In genomic region chr6:170129691-170130171, GRCh38 we compare ENCODE assay signal across 9 cellular contexts.
DNase-seq lines count a peak whose midpoint lies in the region; ATAC-seq, FAIRE-seq and TF ChIP-seq lines count a peak whose summit lies in the region.
"Had no signal": no experiment of that assay in that cellular context is flagged by ENCODE, and none has a peak within 500 bp of the region (broad histone marks: within the 10 kb centered on the region; RNA-seq: fewer than 3 reads in every experiment).

No MANE protein-coding gene starts in this region.

- FAIRE-seq in keratinocyte (lab: Jason Lieb, UNC): peak; percentile 74

- intact Hi-C loops in activated CD4-positive, alpha-beta memory T cell treated with anti-CD3 and anti-CD28 coated beads for 36 hours (cut with micrococcal nuclease): no loop called here

- no peaks in the 10 kb centered on the region for H3K4me1 Mint-ChIP-seq in activated CD4-positive, alpha-beta memory T cell treated with anti-CD3 and anti-CD28 coated beads, Interleukin-2, amount 10 ng/mL, durations not matched to agents 7 days and 5 days
- no peaks in the 10 kb centered on the region for H3K4me1 Mint-ChIP-seq in activated CD4-positive, alpha-beta memory T cell treated with anti-CD3 and anti-CD28 coated beads for 36 hours (ENCODE audit: low read depth)
- peaks cover 17% of the 10 kb centered on the region for H3K4me1 Mint-ChIP-seq in type B pancreatic cell (ENCODE audit: unreplicated experiment)

- POLR2A ChIA-PET in activated CD4-positive, alpha-beta memory T cell treated with anti-CD3 and anti-CD28 coated beads, Interleukin-2, amount 10 ng/mL, durations not matched to agents 7 days and 5 days (lab: Charles Lee): no interaction called here
- POLR2A ChIA-PET in activated CD4-positive, alpha-beta memory T cell treated with anti-CD3 and anti-CD28 coated beads for 36 hours (lab: Charles Lee): no interaction called here

- no peak for ATAC-seq in HG03432 (IDR thresholded peaks at IDR 0.05; ENCODE audit: unreplicated experiment)

- no peak overlapping the region for H3K4me3 Mint-ChIP-seq in activated CD4-positive, alpha-beta memory T cell treated with anti-CD3 and anti-CD28 coated beads, Interleukin-2, amount 10 ng/mL, durations not matched to agents 7 days and 5 days
- H3K4me3 Mint-ChIP-seq in activated CD4-positive, alpha-beta memory T cell treated with anti-CD3 and anti-CD28 coated beads for 36 hours: no peak overlapping the region
- H3K4me3 Mint-ChIP-seq in type B pancreatic cell: no peak overlapping the region

- no peaks in the 10 kb centered on the region for H3K9me1 ChIP-seq in keratinocyte (ENCODE audit: control insufficient read depth, extremely low read depth, insufficient read depth, low read length)

- H3K79me2 ChIP-seq in keratinocyte (ENCODE audit: control insufficient read depth, insufficient read depth, low read length): no peaks in the 10 kb centered on the region

- CTCF ChIA-PET in activated CD4-positive, alpha-beta memory T cell treated with anti-CD3 and anti-CD28 coated beads, Interleukin-2, amount 10 ng/mL, durations not matched to agents 7 days and 5 days (lab: Charles Lee): no interaction called here
- CTCF ChIA-PET in activated CD4-positive, alpha-beta memory T cell treated with anti-CD3 and anti-CD28 coated beads for 36 hours (lab: Charles Lee): no interaction called here

- H4K20me1 ChIP-seq in keratinocyte (ENCODE audit: control insufficient read depth, extremely low read depth, insufficient read depth, low read length): no peaks in the 10 kb centered on the region

- H3K4me2 ChIP-seq in keratinocyte (ENCODE audit: control insufficient read depth, extremely low read depth, insufficient read depth, low read depth, low read length): no peak overlapping the region

- no peak overlapping the region for H3K27ac Mint-ChIP-seq in activated CD4-positive, alpha-beta memory T cell treated with anti-CD3 and anti-CD28 coated beads, Interleukin-2, amount 10 ng/mL, durations not matched to agents 7 days and 5 days
- no peak overlapping the region for H3K27ac Mint-ChIP-seq in activated CD4-positive, alpha-beta memory T cell treated with anti-CD3 and anti-CD28 coated beads for 36 hours
- H3K27ac Mint-ChIP-seq in type B pancreatic cell: peak overlapping the region; percentile 86

- no peaks in the 10 kb centered on the region for H3K27me3 Mint-ChIP-seq in activated CD4-positive, alpha-beta memory T cell treated with anti-CD3 and anti-CD28 coated beads, Interleukin-2, amount 10 ng/mL, durations not matched to agents 7 days and 5 days
- peaks cover 3% of the 10 kb centered on the region for H3K27me3 Mint-ChIP-seq in activated CD4-positive, alpha-beta memory T cell treated with anti-CD3 and anti-CD28 coated beads for 36 hours
- H3K27me3 Mint-ChIP-seq in type B pancreatic cell: peaks cover 4% of the 10 kb centered on the region

- no peaks in the 10 kb centered on the region for H3K9me3 Mint-ChIP-seq in activated CD4-positive, alpha-beta memory T cell treated with anti-CD3 and anti-CD28 coated beads, Interleukin-2, amount 10 ng/mL, durations not matched to agents 7 days and 5 days
- H3K9me3 Mint-ChIP-seq in activated CD4-positive, alpha-beta memory T cell treated with anti-CD3 and anti-CD28 coated beads for 36 hours: no peaks in the 10 kb centered on the region
- no peaks in the 10 kb centered on the region for H3K9me3 Mint-ChIP-seq in type B pancreatic cell

- H3K36me3 ChIP-seq in SJCRH30 (no peaks in the 10 kb centered on the region), keratinocyte (ENCODE audit: control insufficient read depth in 2 of 2, extremely low read depth in 1 of 2, insufficient read depth in 2 of 2, low read length in 2 of 2) (no peaks in the 10 kb centered on the region)
- H3K36me3 ChIP-seq: vagina had no signal

- no peak overlapping the region for H3K9ac ChIP-seq in keratinocyte (ENCODE audit: control insufficient read depth, extremely low read depth, insufficient read depth, low read length)

- H2AFZ ChIP-seq in keratinocyte (ENCODE audit: control insufficient read depth, low read length): no peak overlapping the region

- DNase-seq in activated CD4-positive, alpha-beta memory T cell treated with anti-CD3 and anti-CD28 coated beads, Interleukin-2, amount 10 ng/mL, durations not matched to agents 7 days and 5 days: peak; percentile 7
- no peak for DNase-seq in activated CD4-positive, alpha-beta memory T cell treated with anti-CD3 and anti-CD28 coated beads for 36 hours
- DNase-seq in SJCRH30 (peak; percentile 79 to 80), keratinocyte (ENCODE audit: low read depth, low spot score) (peak; percentile 73), type B pancreatic cell (ENCODE audit: extremely low spot score, unreplicated experiment) (peak; percentile 70), NCI-H1930 (lab: John Stamatoyannopoulos, UW) (no peak)
- no peak for DNase-seq in activated CD4-positive, alpha-beta T cell treated with anti-CD3 and anti-CD28 coated beads, Interleukin-2, amount 50 U/mL, for 4 hours

- H3K4me3 ChIP-seq in SJCRH30: no peak overlapping the region
- H3K4me3 ChIP-seq in keratinocyte (ENCODE audit: control insufficient read depth in 2 of 3, extremely low read depth in 1 of 3, insufficient read depth in 2 of 3, low read depth in 1 of 3, low read length in 3 of 3): no peak overlapping the region
- H3K4me3 ChIP-seq: vagina had no signal

- dilution Hi-C loops in keratinocyte (cut with MboI; ENCODE audit: extremely low pct_ligation_motif_present, low sequenced_read_pairs): loop anchor here (25.0 kb wide), 1 partner anchor 292 kb away; no protein-coding TSS in a partner anchor

- no peak overlapping the region for H3K27ac ChIP-seq in SJCRH30
- no peak overlapping the region for H3K27ac ChIP-seq in keratinocyte (ENCODE audit: control insufficient read depth, insufficient read depth, low read length)
- H3K27ac ChIP-seq: vagina had no signal

- H3K9me3 ChIP-seq in SJCRH30 (replicated peaks) (no peaks in the 10 kb centered on the region), keratinocyte (ENCODE audit: control insufficient read depth, low read depth, low read length) (no peaks in the 10 kb centered on the region)
- H3K9me3 ChIP-seq: vagina had no signal

- H3K36me3 Mint-ChIP-seq in activated CD4-positive, alpha-beta memory T cell treated with anti-CD3 and anti-CD28 coated beads, Interleukin-2, amount 10 ng/mL, durations not matched to agents 7 days and 5 days (ENCODE audit: low read depth): no peaks in the 10 kb centered on the region
- no peaks in the 10 kb centered on the region for H3K36me3 Mint-ChIP-seq in activated CD4-positive, alpha-beta memory T cell treated with anti-CD3 and anti-CD28 coated beads for 36 hours
- no peaks in the 10 kb centered on the region for H3K36me3 Mint-ChIP-seq in type B pancreatic cell

- 0 out of 2 replicates have a peak, but pooled peaks cover 3% of the 10 kb centered on the region for H3K4me1 ChIP-seq in SJCRH30
- peaks cover 16% of the 10 kb centered on the region for H3K4me1 ChIP-seq in keratinocyte (ENCODE audit: control insufficient read depth, extremely low read depth, insufficient read depth, low read length)

- TF ChIP-seq CTCF in keratinocyte (optimal IDR thresholded peaks at IDR 0.05 in 1 of 3, IDR thresholded peaks at IDR 0.05 in 1 of 3, conservative IDR thresholded peaks at IDR 0.05 in 1 of 3; ENCODE audit: extremely low read depth in 1 of 3, insufficient read depth in 2 of 3, low read length in 3 of 3) (no peak), type B pancreatic cell (conservative IDR thresholded peaks at IDR 0.05) (no peak)

- H3K27me3 ChIP-seq in SJCRH30 (0 out of 2 replicates have a peak, but pooled peaks cover 6% of the 10 kb centered on the region), keratinocyte (ENCODE audit: control insufficient read depth, extremely low read depth, insufficient read depth, low read length) (no peaks in the 10 kb centered on the region)
- H3K27me3 ChIP-seq: vagina had no signal

Comparison
In these comparisons a context has a peak if more than half of its experiments do, and no peak if none do; other contexts are left out.
1. DNase-seq: peak in activated CD4-positive, alpha-beta memory T cell treated with anti-CD3 and anti-CD28 coated beads, Interleukin-2, amount 10 ng/mL, durations not matched to agents 7 days and 5 days (single experiment), SJCRH30 (2 of 2), keratinocyte (single experiment) and type B pancreatic cell (single experiment); none in activated CD4-positive, alpha-beta memory T cell treated with anti-CD3 and anti-CD28 coated beads for 36 hours (single experiment), NCI-H1930 (0 of 2) and activated CD4-positive, alpha-beta T cell treated with anti-CD3 and anti-CD28 coated beads, Interleukin-2, amount 50 U/mL, for 4 hours (0 of 2).